ENCODE assay signal across 8 cellular contexts in the genomic region with DNA sequence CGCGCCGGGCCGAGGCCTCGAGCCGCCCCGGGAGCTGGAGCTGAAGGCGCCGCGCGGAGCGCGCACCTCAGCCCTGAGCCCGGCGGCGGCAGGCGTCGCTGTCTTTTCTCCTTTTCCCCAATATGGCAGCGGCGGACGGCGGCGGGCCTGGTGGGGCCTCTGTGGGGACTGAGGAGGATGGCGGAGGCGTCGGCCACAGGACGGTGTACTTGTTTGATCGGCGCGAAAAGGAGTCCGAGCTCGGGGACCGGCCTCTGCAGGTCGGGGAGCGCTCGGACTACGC. TPM values are rescaled to one million over a fixed set of nuclear protein-coding genes. Genes with fewer than 3 reads are reported as not detected.
DNase-seq lines count a peak whose midpoint lies in the region; ATAC-seq and TF ChIP-seq lines count a peak whose summit lies in the region.

No MANE protein-coding gene starts in this region.

- H3K4me3 Mint-ChIP-seq in activated CD4-positive, alpha-beta T cell treated with anti-CD3 and anti-CD28 coated beads, Interleukin-2, amount 10 ng/mL, durations not matched to agents 24 days and 14 days, result peak overlapping the region; percentile 94
- peak overlapping the region; percentile 94 for H3K4me3 Mint-ChIP-seq in activated naive CD8-positive, alpha-beta T cell treated with anti-CD3 and anti-CD28 coated beads for 36 hours

- no peaks in the 10 kb centered on the region for H3K9me3 ChIP-seq in suprapubic skin

- DNase-seq in activated CD4-positive, alpha-beta T cell treated with anti-CD3 and anti-CD28 coated beads, Interleukin-2, amount 10 ng/mL, durations not matched to agents 24 days and 14 days, result no peak
- DNase-seq in activated CD4-positive, alpha-beta T cell treated with anti-CD3 and anti-CD28 coated beads for 4 hours, result no peak
- no peak for DNase-seq in activated naive CD8-positive, alpha-beta T cell treated with anti-CD3 and anti-CD28 coated beads for 36 hours
- DNase-seq in kidney epithelial cell (ENCODE audit: low read depth) (no peak), suprapubic skin (ENCODE audit: low spot score in 2 of 2) (no peak), HEK293T (ENCODE audit: extremely low spot score) (no peak), foreskin melanocyte (no peak)

- TF ChIP-seq EP300 in suprapubic skin (IDR thresholded peaks at IDR 0.05), result no peak

- POLR2A ChIA-PET in HEK293T (lab: Yijun Ruan, JAX), result interaction anchor here (0.6 to 2.2 kb wide), 6 partner anchors 15 to 152 kb away, joined by 3 to 6 read pairs (median 5); partner anchors contain the start of genes METTL4 and NDC80

- 2% methylated on average over 9 of the region's 37 CpGs for WGBS in suprapubic skin

- intact Hi-C loops in activated CD4-positive, alpha-beta T cell treated with anti-CD3 and anti-CD28 coated beads, Interleukin-2, amount 10 ng/mL, durations not matched to agents 24 days and 14 days (cut with micrococcal nuclease), result loop anchor here (1.0 to 5.0 kb wide), 6 partner anchors 51 to 606 kb away; partner anchors contain the start of genes LPIN2, MYL12A and MYL12B

- CTCF ChIA-PET in HEK293T (lab: Yijun Ruan, JAX), result no interaction called here

- peaks cover 31% of the 10 kb centered on the region for H3K4me1 Mint-ChIP-seq in activated CD4-positive, alpha-beta T cell treated with anti-CD3 and anti-CD28 coated beads, Interleukin-2, amount 10 ng/mL, durations not matched to agents 24 days and 14 days
- H3K4me1 Mint-ChIP-seq in activated naive CD8-positive, alpha-beta T cell treated with anti-CD3 and anti-CD28 coated beads for 36 hours, result peaks cover 35% of the 10 kb centered on the region

- no peaks in the 10 kb centered on the region for H3K36me3 ChIP-seq in kidney epithelial cell (ENCODE audit: control insufficient read depth, insufficient read depth, low read length)
- no peaks in the 10 kb centered on the region for H3K36me3 ChIP-seq in suprapubic skin

- H3K27me3 ChIP-seq in kidney epithelial cell (ENCODE audit: control insufficient read depth, insufficient read depth, low read length) (no peaks in the 10 kb centered on the region), suprapubic skin (no peaks in the 10 kb centered on the region)

- no peak for TF ChIP-seq CTCF in kidney epithelial cell (IDR thresholded peaks at IDR 0.05; ENCODE audit: insufficient read depth, low read length, poor library complexity, severe bottlenecking)
- no peak for TF ChIP-seq CTCF in suprapubic skin (IDR thresholded peaks at IDR 0.05)

- H3K36me3 Mint-ChIP-seq in activated CD4-positive, alpha-beta T cell treated with anti-CD3 and anti-CD28 coated beads, Interleukin-2, amount 10 ng/mL, durations not matched to agents 24 days and 14 days (ENCODE audit: low read depth), result peaks cover 15% of the 10 kb centered on the region
- peaks cover 31% of the 10 kb centered on the region for H3K36me3 Mint-ChIP-seq in activated naive CD8-positive, alpha-beta T cell treated with anti-CD3 and anti-CD28 coated beads for 36 hours

- H3K9me3 Mint-ChIP-seq in activated CD4-positive, alpha-beta T cell treated with anti-CD3 and anti-CD28 coated beads, Interleukin-2, amount 10 ng/mL, durations not matched to agents 24 days and 14 days, result peaks cover 2% of the 10 kb centered on the region
- H3K9me3 Mint-ChIP-seq in activated naive CD8-positive, alpha-beta T cell treated with anti-CD3 and anti-CD28 coated beads for 36 hours, result peaks cover 2% of the 10 kb centered on the region

- H3K4me3 ChIP-seq in kidney epithelial cell (ENCODE audit: low read depth, low read length) (peak overlapping the region; percentile 82), suprapubic skin (peak overlapping the region; percentile 91)

- H3K27ac Mint-ChIP-seq in activated CD4-positive, alpha-beta T cell treated with anti-CD3 and anti-CD28 coated beads, Interleukin-2, amount 10 ng/mL, durations not matched to agents 24 days and 14 days, result peak overlapping the region; percentile 98
- H3K27ac Mint-ChIP-seq in activated naive CD8-positive, alpha-beta T cell treated with anti-CD3 and anti-CD28 coated beads for 36 hours, result peak overlapping the region; percentile 96

- peak overlapping the region; percentile 99 for H3K27ac ChIP-seq in suprapubic skin

- peaks cover 25% of the 10 kb centered on the region for H3K4me1 ChIP-seq in suprapubic skin

- H3K27me3 Mint-ChIP-seq in activated CD4-positive, alpha-beta T cell treated with anti-CD3 and anti-CD28 coated beads, Interleukin-2, amount 10 ng/mL, durations not matched to agents 24 days and 14 days, result no peaks in the 10 kb centered on the region
- H3K27me3 Mint-ChIP-seq in activated naive CD8-positive, alpha-beta T cell treated with anti-CD3 and anti-CD28 coated beads for 36 hours, result no peaks in the 10 kb centered on the region

- TF ChIP-seq POLR2A in suprapubic skin (IDR thresholded peaks at IDR 0.05), result no peak

- ATAC-seq in HG03354 (IDR thresholded peaks at IDR 0.05; ENCODE audit: poor library complexity, severe bottlenecking, unreplicated experiment), result peak; percentile 38

TF ChIP-seq in HEK293T, 16 proteins besides CTCF, POLR2A, EP300 and RAD21:
- no peak for TF ChIP-seq BHLHE40 (IDR thresholded peaks at IDR 0.05; ENCODE audit: borderline replicate concordance)
- no peak for TF ChIP-seq LEF1 (IDR thresholded peaks at IDR 0.05; ENCODE audit: borderline replicate concordance)
- no peak for TF ChIP-seq ELF4 (IDR thresholded peaks at IDR 0.05)
- no peak for TF ChIP-seq SUZ12 (IDR thresholded peaks at IDR 0.05)
- TF ChIP-seq FOXA1 (IDR thresholded peaks at IDR 0.05), result no peak
- TF ChIP-seq HDGF (IDR thresholded peaks at IDR 0.05; ENCODE audit: borderline replicate concordance), result no peak
- TF ChIP-seq FOXK2 (IDR thresholded peaks at IDR 0.05), result no peak
- TF ChIP-seq CTBP1 (IDR thresholded peaks at IDR 0.05; ENCODE audit: borderline replicate concordance), result no peak
- TF ChIP-seq NFRKB (IDR thresholded peaks at IDR 0.05), result no peak
- no peak for TF ChIP-seq ZNF384 (IDR thresholded peaks at IDR 0.05)
- TF ChIP-seq SP1 (IDR thresholded peaks at IDR 0.05), result no peak
- TF ChIP-seq ARNT (IDR thresholded peaks at IDR 0.05), result no peak
- no peak for TF ChIP-seq TARDBP (IDR thresholded peaks at IDR 0.05)
- TF ChIP-seq FOXM1 (IDR thresholded peaks at IDR 0.05; ENCODE audit: borderline replicate concordance), result no peak

RNA-seq across cellular contexts. Expression of gene SMCHD1, which starts 0.4 kb away (rescaled TPM):
- total RNA-seq in activated CD4-positive, alpha-beta T cell treated with anti-CD3 and anti-CD28 coated beads, Interleukin-2, amount 10 ng/mL, durations not matched to agents 24 days and 14 days, result 98.4 and 109 TPM in 2 replicates
- total RNA-seq in activated naive CD8-positive, alpha-beta T cell treated with anti-CD3 and anti-CD28 coated beads for 36 hours, result 10 to 100 TPM; 85.1 to 97.2 TPM
- total RNA-seq in kidney epithelial cell, result 28.0 and 37.5 TPM in 2 replicates
- 100 to 1,000 TPM in 1 of 4 donors, 10 to 100 TPM in 3; 35.5 to 126 (median 41.3) TPM for total RNA-seq in suprapubic skin
